In the genomic region with DNA sequence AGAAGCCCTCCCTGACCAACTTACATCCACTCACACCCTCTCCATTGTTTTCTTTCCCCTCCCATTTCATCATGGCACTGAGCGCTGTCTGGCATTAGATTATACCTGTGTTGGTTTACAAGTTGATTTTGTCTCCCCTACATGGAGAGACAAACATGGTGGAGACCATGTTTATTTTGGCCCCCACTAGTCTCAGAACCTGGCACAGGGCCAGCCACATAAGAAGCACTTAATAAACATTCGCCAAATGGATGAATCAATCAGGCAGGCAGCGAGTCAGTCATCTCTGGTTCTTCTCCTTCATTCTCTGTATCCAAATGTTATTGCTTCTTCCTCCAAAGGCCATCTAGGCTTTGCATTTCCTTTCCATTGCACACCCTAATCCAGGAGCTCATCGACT, we compare ENCODE assay signal across 16 cellular contexts.
DNase-seq lines count a peak whose midpoint lies in the region; ATAC-seq, FAIRE-seq and TF ChIP-seq lines count a peak whose summit lies in the region.
"Had no signal": no experiment of that assay in that cellular context is flagged by ENCODE, and none has a peak within 500 bp of the region (broad histone marks: within the 10 kb centered on the region; RNA-seq: fewer than 3 reads in every experiment).

No MANE protein-coding gene starts in this region.

- no peak overlapping the region for H3K4me3 ChIP-seq in heart left ventricle
- H3K4me3 ChIP-seq: gastroesophageal sphincter, lung had no signal

- no peaks in the 10 kb centered on the region for H3K9me3 Mint-ChIP-seq in activated T-helper 1 cell treated with anti-CD3 and anti-CD28 coated beads, Interleukin-12 subunit alpha, Interleukin-12 subunit beta, Interleukin-2, Interleukin-4 antibody, amounts not matched to agents 30 ng/mL and 10 ng/mL and 1 ng/mL, durations not matched to agents 14 hours and 24 hours and 36 hours
- H3K9me3 Mint-ChIP-seq: activated CD8-positive, alpha-beta T cell treated with anti-CD3 and anti-CD28 coated beads for 36 hours; activated T-cell treated with anti-CD3 and anti-CD28 coated beads, Interleukin-2, amount 50 U/mL, for 72 hours had no signal

- FAIRE-seq in urothelium cell line (lab: Jason Lieb, UNC): peak; percentile 68
- no peak for FAIRE-seq in GM12892 (lab: Jason Lieb, UNC)

- no peak for TF ChIP-seq POLR2A in heart left ventricle (IDR thresholded peaks at IDR 0.05)
- TF ChIP-seq POLR2A in GM12892 (IDR thresholded peaks at IDR 0.05; ENCODE audit: low read depth, low read length): no peak

- intact Hi-C loops in heart left ventricle (cut with DNase I) (loop anchor here in 7 of 10 donors (5.0 to 10.0 kb wide), 3 partner anchors 98 to 178 kb away; a partner anchor contains a TSS), Right ventricle myocardium superior (cut with DNase I) (no loop called here)
- intact Hi-C loops in activated T-helper 1 cell treated with anti-CD3 and anti-CD28 coated beads, Interleukin-12 subunit alpha, Interleukin-12 subunit beta, Interleukin-2, Interleukin-4 antibody, amounts not matched to agents 30 ng/mL and 10 ng/mL and 1 ng/mL, durations not matched to agents 14 hours and 24 hours and 36 hours (cut with micrococcal nuclease): no loop called here

- ATAC-seq in heart left ventricle: no peak
- no peak for ATAC-seq in Right ventricle myocardium superior (ENCODE audit: poor library complexity)
- ATAC-seq in HG02938 (IDR thresholded peaks at IDR 0.05; ENCODE audit: unreplicated experiment): no peak
- ATAC-seq: activated CD8-positive, alpha-beta T cell treated with anti-CD3 and anti-CD28 coated beads for 36 hours had no signal

- no peaks in the 10 kb centered on the region for H3K27me3 Mint-ChIP-seq in activated T-helper 1 cell treated with anti-CD3 and anti-CD28 coated beads, Interleukin-12 subunit alpha, Interleukin-12 subunit beta, Interleukin-2, Interleukin-4 antibody, amounts not matched to agents 30 ng/mL and 10 ng/mL and 1 ng/mL, durations not matched to agents 14 hours and 24 hours and 36 hours (ENCODE audit: insufficient read depth)
- H3K27me3 Mint-ChIP-seq: activated CD8-positive, alpha-beta T cell treated with anti-CD3 and anti-CD28 coated beads for 36 hours had no signal

- H3K27me3 ChIP-seq in heart left ventricle: no peaks in the 10 kb centered on the region
- H3K27me3 ChIP-seq: gastroesophageal sphincter had no signal

- DNase-seq in heart left ventricle (no peak), Right ventricle myocardium superior (no peak), lung microvascular endothelial cell (ENCODE audit: low read depth in 2 of 2) (peak; percentile 27 to 51), urothelium cell line (ENCODE audit: low spot score) (no peak), GM12892 (ENCODE audit: insufficient read length) (no peak), NCI-H2081 (lab: John Stamatoyannopoulos, UW) (no peak)
- DNase-seq in activated T-helper 1 cell treated with anti-CD3 and anti-CD28 coated beads, Interleukin-12 subunit alpha, Interleukin-12 subunit beta, Interleukin-2, Interleukin-4 antibody, amounts not matched to agents 30 ng/mL and 10 ng/mL and 1 ng/mL, durations not matched to agents 14 hours and 24 hours and 36 hours (ENCODE audit: low spot score): no peak
- DNase-seq: activated CD8-positive, alpha-beta T cell treated with anti-CD3 and anti-CD28 coated beads for 36 hours; MV-4-11; RPMI8226; T-helper 1 cell had no signal

- no peaks in the 10 kb centered on the region for H3K9me3 ChIP-seq in heart left ventricle
- H3K9me3 ChIP-seq: gastroesophageal sphincter had no signal

- peaks cover 40% of the 10 kb centered on the region for H3K4me1 Mint-ChIP-seq in activated T-helper 1 cell treated with anti-CD3 and anti-CD28 coated beads, Interleukin-12 subunit alpha, Interleukin-12 subunit beta, Interleukin-2, Interleukin-4 antibody, amounts not matched to agents 30 ng/mL and 10 ng/mL and 1 ng/mL, durations not matched to agents 14 hours and 24 hours and 36 hours (ENCODE audit: low read depth)

- peak overlapping the region; percentile 16 for H3K27ac Mint-ChIP-seq in activated T-helper 1 cell treated with anti-CD3 and anti-CD28 coated beads, Interleukin-12 subunit alpha, Interleukin-12 subunit beta, Interleukin-2, Interleukin-4 antibody, amounts not matched to agents 30 ng/mL and 10 ng/mL and 1 ng/mL, durations not matched to agents 14 hours and 24 hours and 36 hours
- H3K27ac Mint-ChIP-seq: activated CD8-positive, alpha-beta T cell treated with anti-CD3 and anti-CD28 coated beads for 36 hours had no signal

- peak overlapping the region; percentile 29 to 93 (median 88) for H3K27ac ChIP-seq in heart left ventricle
- H3K27ac ChIP-seq: VCaP had no signal

- no peak overlapping the region for H3K4me3 Mint-ChIP-seq in activated T-helper 1 cell treated with anti-CD3 and anti-CD28 coated beads, Interleukin-12 subunit alpha, Interleukin-12 subunit beta, Interleukin-2, Interleukin-4 antibody, amounts not matched to agents 30 ng/mL and 10 ng/mL and 1 ng/mL, durations not matched to agents 14 hours and 24 hours and 36 hours
- H3K4me3 Mint-ChIP-seq: activated CD8-positive, alpha-beta T cell treated with anti-CD3 and anti-CD28 coated beads for 36 hours had no signal

- H3K36me3 Mint-ChIP-seq in activated T-helper 1 cell treated with anti-CD3 and anti-CD28 coated beads, Interleukin-12 subunit alpha, Interleukin-12 subunit beta, Interleukin-2, Interleukin-4 antibody, amounts not matched to agents 30 ng/mL and 10 ng/mL and 1 ng/mL, durations not matched to agents 14 hours and 24 hours and 36 hours (ENCODE audit: low read depth): peaks cover 11% of the 10 kb centered on the region

- peaks cover 0 to 74% (median 32%) of the 10 kb centered on the region in 12 donors for H3K4me1 ChIP-seq in heart left ventricle

- H3K36me3 ChIP-seq in heart left ventricle: peaks cover 0 to 13% (median 0%) of the 10 kb centered on the region in 9 donors
- H3K36me3 ChIP-seq: gastroesophageal sphincter had no signal

- 70 to 78% (median 71%) methylated on average over 4 of the region's 4 CpGs for WGBS in heart left ventricle, 4 donors

- TF ChIP-seq CTCF in heart left ventricle (IDR thresholded peaks at IDR 0.05): no peak

Comparison
In these comparisons a context has a peak if more than half of its experiments do, and no peak if none do; other contexts are left out.
1. intact Hi-C loops: an anchor here in heart left ventricle (5.0 to 10.0 kb wide); none called in Right ventricle myocardium superior and activated T-helper 1 cell treated with anti-CD3 and anti-CD28 coated beads, Interleukin-12 subunit alpha, Interleukin-12 subunit beta, Interleukin-2, Interleukin-4 antibody, amounts not matched to agents 30 ng/mL and 10 ng/mL and 1 ng/mL, durations not matched to agents 14 hours and 24 hours and 36 hours.
2. DNase-seq: peak in lung microvascular endothelial cell (2 of 2); none in heart left ventricle (0 of 5), Right ventricle myocardium superior (single experiment), activated T-helper 1 cell treated with anti-CD3 and anti-CD28 coated beads, Interleukin-12 subunit alpha, Interleukin-12 subunit beta, Interleukin-2, Interleukin-4 antibody, amounts not matched to agents 30 ng/mL and 10 ng/mL and 1 ng/mL, durations not matched to agents 14 hours and 24 hours and 36 hours (single experiment), urothelium cell line (single experiment), GM12892 (single experiment) and NCI-H2081 (0 of 2).